In genomic region chr11:68081691-68082090, GRCh38 we compare ENCODE assay signal across 25 cellular contexts. TPM values are rescaled to one million over a fixed set of nuclear protein-coding genes. Genes with fewer than 3 reads are reported as not detected.
DNase-seq lines count a peak whose midpoint lies in the region; ATAC-seq, FAIRE-seq and TF ChIP-seq lines count a peak whose summit lies in the region.
"Had no signal": no experiment of that assay in that cellular context is flagged by ENCODE, and none has a peak within 500 bp of the region (broad histone marks: within the 10 kb centered on the region; RNA-seq: fewer than 3 reads in every experiment).

No MANE protein-coding gene starts in this region.

- no peaks in the 10 kb centered on the region for H3K27me3 Mint-ChIP-seq in activated T-cell treated with anti-CD3 and anti-CD28 coated beads, Interleukin-2, amount 50 U/mL, for 72 hours (ENCODE audit: low read depth)
- H3K27me3 Mint-ChIP-seq: activated naive CD8-positive, alpha-beta T cell; activated T-helper 17 cell treated with anti-CD3 and anti-CD28 coated beads, Interleukin-2, amount 50 U/mL, for 72 hours; CD4-positive, CD25-positive, alpha-beta regulatory T cell; stimulated activated memory B cell treated with anti-CD40 and anti-IgM and Interleukin-4, amounts not matched to agents 10 μg/mL and 1 μg/mL and 100 μg/mL, for 72 hours had no signal

- no peak overlapping the region for H3K4me3 ChIP-seq in liver (ENCODE audit: low read depth in 1 of 3, low read length in 3 of 3)
- H3K4me3 ChIP-seq in skeletal muscle tissue (ENCODE audit: low read length in 3 of 3) = no peak overlapping the region
- H3K4me3 ChIP-seq: ascending aorta, K562, thoracic aorta had no signal

- H3K27ac ChIP-seq in VCaP = peak overlapping the region; percentile 74
- H3K27ac ChIP-seq in liver (ENCODE audit: low read depth in 1 of 2, low read length in 2 of 2) = no peak overlapping the region
- peak overlapping the region; percentile 7 for H3K27ac ChIP-seq in skeletal muscle tissue (ENCODE audit: low read depth, low read length)
- H3K27ac ChIP-seq: ascending aorta, neutrophil, thoracic aorta, WERI-Rb-1 had no signal

- H3K4me1 ChIP-seq in liver (ENCODE audit: control insufficient read depth in 4 of 4, insufficient read depth in 4 of 4, low read length in 3 of 4) (peaks cover 0 to 20% (median 11%) of the 10 kb centered on the region in 4 donors), skeletal muscle tissue (ENCODE audit: control insufficient read depth in 3 of 3, insufficient read depth in 3 of 3, low read length in 3 of 3) (peaks cover 3 to 8% (median 4%) of the 10 kb centered on the region in 3 donors)
- H3K4me1 ChIP-seq: ascending aorta had no signal

- 35% methylated on average over 9 of the region's 9 CpGs for WGBS in liver

- TF ChIP-seq CTCF in VCaP (conservative IDR thresholded peaks at IDR 0.05) = 0 out of 2 replicates have a peak, but pooled peaks have one; percentile 13
- no peak for TF ChIP-seq CTCF in liver (IDR thresholded peaks at IDR 0.05; ENCODE audit: low read depth, low read length, missing input control)

- H3K27ac Mint-ChIP-seq in activated T-cell treated with anti-CD3 and anti-CD28 coated beads, Interleukin-2, amount 50 U/mL, for 72 hours = no peak overlapping the region
- H3K27ac Mint-ChIP-seq: activated naive CD8-positive, alpha-beta T cell; activated T-helper 17 cell treated with anti-CD3 and anti-CD28 coated beads, Interleukin-2, amount 50 U/mL, for 72 hours; CD4-positive, CD25-positive, alpha-beta regulatory T cell; stimulated activated memory B cell treated with anti-CD40 and anti-IgM and Interleukin-4, amounts not matched to agents 10 μg/mL and 1 μg/mL and 100 μg/mL, for 72 hours had no signal

- H3K36me3 Mint-ChIP-seq in activated T-cell treated with anti-CD3 and anti-CD28 coated beads, Interleukin-2, amount 50 U/mL, for 72 hours (ENCODE audit: insufficient read depth in 2 of 2) = no peaks in the 10 kb centered on the region
- H3K36me3 Mint-ChIP-seq: activated naive CD8-positive, alpha-beta T cell; CD4-positive, CD25-positive, alpha-beta regulatory T cell had no signal

- no peak for ATAC-seq in activated T-cell treated with anti-CD3 and anti-CD28 coated beads, Interleukin-2, amount 50 U/mL, for 72 hours (replicated peaks in 1 of 2)
- ATAC-seq: activated T-helper 17 cell treated with anti-CD3 and anti-CD28 coated beads, Interleukin-2, amount 50 U/mL, for 72 hours; esophagus mucosa; K562; stimulated activated memory B cell treated with anti-CD40 and anti-IgM and Interleukin-4, amounts not matched to agents 10 μg/mL and 1 μg/mL and 100 μg/mL, for 72 hours had no signal

- peaks cover 3 to 7% (median 4%) of the 10 kb centered on the region in 4 donors for H3K36me3 ChIP-seq in liver (ENCODE audit: control insufficient read depth in 4 of 4, insufficient read depth in 3 of 4, low read depth in 1 of 4, low read length in 3 of 4)
- peaks cover 2 to 5% (median 3%) of the 10 kb centered on the region in 3 donors for H3K36me3 ChIP-seq in skeletal muscle tissue (ENCODE audit: control insufficient read depth in 3 of 3, insufficient read depth in 3 of 3, low read length in 3 of 3)
- H3K36me3 ChIP-seq: ascending aorta, thoracic aorta had no signal

- H3K4me1 Mint-ChIP-seq in activated T-cell treated with anti-CD3 and anti-CD28 coated beads, Interleukin-2, amount 50 U/mL, for 72 hours (ENCODE audit: low read depth) = no peaks in the 10 kb centered on the region
- H3K4me1 Mint-ChIP-seq: activated T-helper 17 cell treated with anti-CD3 and anti-CD28 coated beads, Interleukin-2, amount 50 U/mL, for 72 hours; CD4-positive, CD25-positive, alpha-beta regulatory T cell had no signal

- no peak for FAIRE-seq in GM19239 (lab: Jason Lieb, UNC)
- FAIRE-seq: islet of Langerhans, K562 had no signal

- H3K27me3 ChIP-seq in liver (ENCODE audit: control insufficient read depth in 4 of 4, insufficient read depth in 4 of 4, low read length in 3 of 4) = no peaks in the 10 kb centered on the region
- H3K27me3 ChIP-seq in skeletal muscle tissue (ENCODE audit: control insufficient read depth in 3 of 3, insufficient read depth in 3 of 3, low read length in 3 of 3) = no peaks in the 10 kb centered on the region
- H3K27me3 ChIP-seq: ascending aorta, neutrophil had no signal

- no peak overlapping the region for H3K9ac ChIP-seq in liver (ENCODE audit: low read depth in 1 of 2, low read length in 2 of 2)
- peak overlapping the region in 2 of 3 donors; percentile 43 to 63 for H3K9ac ChIP-seq in skeletal muscle tissue (ENCODE audit: low read depth in 1 of 3, low read length in 3 of 3)

- no peaks in the 10 kb centered on the region for H3K9me3 ChIP-seq in liver (ENCODE audit: control insufficient read depth in 4 of 4, low read length in 3 of 4)
- H3K9me3 ChIP-seq in skeletal muscle tissue (ENCODE audit: control insufficient read depth in 3 of 3, low read length in 3 of 3) = no peaks in the 10 kb centered on the region
- H3K9me3 ChIP-seq: ascending aorta, neutrophil, thoracic aorta had no signal

- H3K9me3 Mint-ChIP-seq in activated T-cell treated with anti-CD3 and anti-CD28 coated beads, Interleukin-2, amount 50 U/mL, for 72 hours = no peaks in the 10 kb centered on the region
- H3K9me3 Mint-ChIP-seq: activated T-helper 17 cell treated with anti-CD3 and anti-CD28 coated beads, Interleukin-2, amount 50 U/mL, for 72 hours; CD4-positive, CD25-positive, alpha-beta regulatory T cell; stimulated activated memory B cell treated with anti-CD40 and anti-IgM and Interleukin-4, amounts not matched to agents 10 μg/mL and 1 μg/mL and 100 μg/mL, for 72 hours had no signal

- DNase-seq in dermis blood vessel endothelial cell (peak; percentile 19), EL (no peak), GM19239 (ENCODE audit: insufficient read length, low spot score) (no peak), HUDEP-2 (lab: John Stamatoyannopoulos, UW; ENCODE audit: unreplicated experiment in 76 of 76) (no peak)
- no peak for DNase-seq in activated T-cell treated with anti-CD3 and anti-CD28 coated beads, Interleukin-2, amount 50 U/mL, for 72 hours
- DNase-seq: activated CD4-positive, alpha-beta T cell treated with anti-CD3 and anti-CD28 coated beads, Interleukin-2, amount 50 U/mL, for 4 hours; CD4-positive, CD25-positive, alpha-beta regulatory T cell; effector CD8-positive, alpha-beta T cell; NCI-H1417 treated with DMSO at 0.1 percent for 48 hours; NCI-H2107; NCI-H446; stimulated activated CD4-positive, alpha-beta T cell treated with anti-CD3 and anti-CD28 coated beads, Interleukin-4, amount 100 ng/mL, for 1 hour; WERI-Rb-1 had no signal

- H3K4me3 Mint-ChIP-seq in activated T-cell treated with anti-CD3 and anti-CD28 coated beads, Interleukin-2, amount 50 U/mL, for 72 hours = no peak overlapping the region
- H3K4me3 Mint-ChIP-seq: activated naive CD8-positive, alpha-beta T cell; activated T-helper 17 cell treated with anti-CD3 and anti-CD28 coated beads, Interleukin-2, amount 50 U/mL, for 72 hours; CD4-positive, CD25-positive, alpha-beta regulatory T cell; stimulated activated memory B cell treated with anti-CD40 and anti-IgM and Interleukin-4, amounts not matched to agents 10 μg/mL and 1 μg/mL and 100 μg/mL, for 72 hours had no signal

- TF ChIP-seq RAD21 in liver (IDR thresholded peaks at IDR 0.05) = peak in 1 of 2 donors; percentile 58

TF ChIP-seq in liver, 16 proteins besides CTCF, POLR2A, EP300 and RAD21 (continues in another document):
- TF ChIP-seq, protein P1, sequence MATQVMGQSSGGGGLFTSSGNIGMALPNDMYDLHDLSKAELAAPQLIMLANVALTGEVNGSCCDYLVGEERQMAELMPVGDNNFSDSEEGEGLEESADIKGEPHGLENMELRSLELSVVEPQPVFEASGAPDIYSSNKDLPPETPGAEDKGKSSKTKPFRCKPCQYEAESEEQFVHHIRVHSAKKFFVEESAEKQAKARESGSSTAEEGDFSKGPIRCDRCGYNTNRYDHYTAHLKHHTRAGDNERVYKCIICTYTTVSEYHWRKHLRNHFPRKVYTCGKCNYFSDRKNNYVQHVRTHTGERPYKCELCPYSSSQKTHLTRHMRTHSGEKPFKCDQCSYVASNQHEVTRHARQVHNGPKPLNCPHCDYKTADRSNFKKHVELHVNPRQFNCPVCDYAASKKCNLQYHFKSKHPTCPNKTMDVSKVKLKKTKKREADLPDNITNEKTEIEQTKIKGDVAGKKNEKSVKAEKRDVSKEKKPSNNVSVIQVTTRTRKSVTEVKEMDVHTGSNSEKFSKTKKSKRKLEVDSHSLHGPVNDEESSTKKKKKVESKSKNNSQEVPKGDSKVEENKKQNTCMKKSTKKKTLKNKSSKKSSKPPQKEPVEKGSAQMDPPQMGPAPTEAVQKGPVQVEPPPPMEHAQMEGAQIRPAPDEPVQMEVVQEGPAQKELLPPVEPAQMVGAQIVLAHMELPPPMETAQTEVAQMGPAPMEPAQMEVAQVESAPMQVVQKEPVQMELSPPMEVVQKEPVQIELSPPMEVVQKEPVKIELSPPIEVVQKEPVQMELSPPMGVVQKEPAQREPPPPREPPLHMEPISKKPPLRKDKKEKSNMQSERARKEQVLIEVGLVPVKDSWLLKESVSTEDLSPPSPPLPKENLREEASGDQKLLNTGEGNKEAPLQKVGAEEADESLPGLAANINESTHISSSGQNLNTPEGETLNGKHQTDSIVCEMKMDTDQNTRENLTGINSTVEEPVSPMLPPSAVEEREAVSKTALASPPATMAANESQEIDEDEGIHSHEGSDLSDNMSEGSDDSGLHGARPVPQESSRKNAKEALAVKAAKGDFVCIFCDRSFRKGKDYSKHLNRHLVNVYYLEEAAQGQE (IDR thresholded peaks at IDR 0.05) = no peak

RNA-seq across cellular contexts. Expression of gene CHKA, which starts 39.5 kb away (rescaled TPM):
- total RNA-seq in dermis blood vessel endothelial cell (32.8 and 38.4 TPM in 2 replicates), liver (10 to 100 TPM; 18.4 to 41.9 TPM), skeletal muscle tissue (8.9 TPM)
- 10 to 100 TPM; 11.4 to 16.1 TPM for polyA plus RNA-seq in liver
- total RNA-seq in activated T-cell treated with anti-CD3 and anti-CD28 coated beads, Interleukin-2, amount 50 U/mL, for 72 hours = 10 to 100 TPM; 11.6 to 16.7 TPM

RNA-seq across cellular contexts. Expression of gene TCIRG1, which starts 42.9 kb away (rescaled TPM):
- total RNA-seq in dermis blood vessel endothelial cell (81.3 and 110 TPM in 2 replicates), liver (10 to 100 TPM; 32.2 to 96.1 TPM), skeletal muscle tissue (18.3 TPM)
- polyA plus RNA-seq in liver = 10 to 100 TPM; 42.6 to 46.4 TPM
- total RNA-seq in activated T-cell treated with anti-CD3 and anti-CD28 coated beads, Interleukin-2, amount 50 U/mL, for 72 hours = 100 to 1,000 TPM; 141 to 146 TPM

RNA-seq across cellular contexts. Expression of gene NDUFS8, which starts 51.2 kb away (rescaled TPM):
- total RNA-seq in dermis blood vessel endothelial cell (104 and 109 TPM in 2 replicates), liver (10 to 100 TPM; 61.2 to 89.8 TPM), skeletal muscle tissue (64.7 TPM)
- 100 to 1,000 TPM; 122 to 148 TPM for polyA plus RNA-seq in liver
- total RNA-seq in activated T-cell treated with anti-CD3 and anti-CD28 coated beads, Interleukin-2, amount 50 U/mL, for 72 hours = 100 to 1,000 TPM; 128 to 129 TPM

Comparison
In these comparisons a context has a peak if more than half of its experiments do, and no peak if none do; other contexts are left out.
1. H3K27ac ChIP-seq: peak in VCaP (single experiment) and skeletal muscle tissue (single experiment); none in liver (0 of 2).
2. H3K9ac ChIP-seq: peak in skeletal muscle tissue (2 of 3); none in liver (0 of 2).